ENCODE assay signal across 1 cellular context in the genomic region with DNA sequence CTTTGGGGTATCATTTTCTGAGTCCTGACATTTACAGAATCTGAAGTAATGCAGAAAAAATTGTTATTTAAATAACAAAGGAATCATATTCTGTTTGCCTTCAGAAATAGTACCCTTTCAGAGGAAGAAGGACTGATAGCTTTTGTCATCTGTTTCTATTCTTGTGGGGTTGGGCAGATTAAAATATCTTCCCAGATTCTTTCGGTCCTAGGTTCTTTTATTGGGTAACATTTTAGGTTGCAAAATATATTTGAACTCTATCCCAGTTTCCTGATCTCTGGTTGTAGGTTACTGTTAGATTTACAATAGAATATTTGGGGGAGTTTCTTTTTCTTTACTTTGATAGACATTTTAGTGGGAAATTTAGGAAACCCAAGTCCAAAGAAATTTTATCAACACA.
TF ChIP-seq lines count a peak whose summit lies in the region.

No MANE protein-coding gene starts in this region.

TF ChIP-seq in HCT116, 20 proteins besides CTCF, POLR2A, EP300 and RAD21 (continued from another document):
- TF ChIP-seq POLR2AphosphoS5 (IDR thresholded peaks at IDR 0.05; ENCODE audit: low read depth, low read length) (no peak), JUND (IDR thresholded peaks at IDR 0.05) (no peak), TCF7L2 (IDR thresholded peaks at IDR 0.05; ENCODE audit: borderline replicate concordance, extremely low read depth, insufficient read depth, insufficient read length) (no peak), ELF1 (IDR thresholded peaks at IDR 0.05; ENCODE audit: borderline replicate concordance, low read depth) (no peak), EZH2 (IDR thresholded peaks at IDR 0.05) (no peak), SIN3A (IDR thresholded peaks at IDR 0.05; ENCODE audit: low read depth) (no peak), YY1 (IDR thresholded peaks at IDR 0.05; ENCODE audit: extremely low read depth, insufficient replicate concordance, low read depth, low read length) (no peak), CEBPB (IDR thresholded peaks at IDR 0.05; ENCODE audit: low read depth) (no peak), CBX3 (IDR thresholded peaks at IDR 0.05; ENCODE audit: low read depth) (no peak), FOSL1 (IDR thresholded peaks at IDR 0.05; ENCODE audit: low read depth) (no peak), SRF (IDR thresholded peaks at IDR 0.05; ENCODE audit: low read depth) (no peak), ZNF274 (IDR thresholded peaks at IDR 0.05; ENCODE audit: low read depth, low read length) (no peak), EZH2phosphoT487 (IDR thresholded peaks at IDR 0.05; ENCODE audit: borderline replicate concordance) (no peak), ZFX (IDR thresholded peaks at IDR 0.05) (no peak)
- TF ChIP-seq, protein P1, sequence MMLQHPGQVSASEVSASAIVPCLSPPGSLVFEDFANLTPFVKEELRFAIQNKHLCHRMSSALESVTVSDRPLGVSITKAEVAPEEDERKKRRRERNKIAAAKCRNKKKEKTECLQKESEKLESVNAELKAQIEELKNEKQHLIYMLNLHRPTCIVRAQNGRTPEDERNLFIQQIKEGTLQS (IDR thresholded peaks at IDR 0.05), result no peak
- TF ChIP-seq, protein P2, sequence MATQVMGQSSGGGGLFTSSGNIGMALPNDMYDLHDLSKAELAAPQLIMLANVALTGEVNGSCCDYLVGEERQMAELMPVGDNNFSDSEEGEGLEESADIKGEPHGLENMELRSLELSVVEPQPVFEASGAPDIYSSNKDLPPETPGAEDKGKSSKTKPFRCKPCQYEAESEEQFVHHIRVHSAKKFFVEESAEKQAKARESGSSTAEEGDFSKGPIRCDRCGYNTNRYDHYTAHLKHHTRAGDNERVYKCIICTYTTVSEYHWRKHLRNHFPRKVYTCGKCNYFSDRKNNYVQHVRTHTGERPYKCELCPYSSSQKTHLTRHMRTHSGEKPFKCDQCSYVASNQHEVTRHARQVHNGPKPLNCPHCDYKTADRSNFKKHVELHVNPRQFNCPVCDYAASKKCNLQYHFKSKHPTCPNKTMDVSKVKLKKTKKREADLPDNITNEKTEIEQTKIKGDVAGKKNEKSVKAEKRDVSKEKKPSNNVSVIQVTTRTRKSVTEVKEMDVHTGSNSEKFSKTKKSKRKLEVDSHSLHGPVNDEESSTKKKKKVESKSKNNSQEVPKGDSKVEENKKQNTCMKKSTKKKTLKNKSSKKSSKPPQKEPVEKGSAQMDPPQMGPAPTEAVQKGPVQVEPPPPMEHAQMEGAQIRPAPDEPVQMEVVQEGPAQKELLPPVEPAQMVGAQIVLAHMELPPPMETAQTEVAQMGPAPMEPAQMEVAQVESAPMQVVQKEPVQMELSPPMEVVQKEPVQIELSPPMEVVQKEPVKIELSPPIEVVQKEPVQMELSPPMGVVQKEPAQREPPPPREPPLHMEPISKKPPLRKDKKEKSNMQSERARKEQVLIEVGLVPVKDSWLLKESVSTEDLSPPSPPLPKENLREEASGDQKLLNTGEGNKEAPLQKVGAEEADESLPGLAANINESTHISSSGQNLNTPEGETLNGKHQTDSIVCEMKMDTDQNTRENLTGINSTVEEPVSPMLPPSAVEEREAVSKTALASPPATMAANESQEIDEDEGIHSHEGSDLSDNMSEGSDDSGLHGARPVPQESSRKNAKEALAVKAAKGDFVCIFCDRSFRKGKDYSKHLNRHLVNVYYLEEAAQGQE (IDR thresholded peaks at IDR 0.05; ENCODE audit: low read depth), result no peak
